In genomic region chr18:54466248-54467005, GRCh38 we compare ENCODE assay signal across 20 cellular contexts.
DNase-seq lines count a peak whose midpoint lies in the region; TF ChIP-seq lines count a peak whose summit lies in the region.
"Had no signal": no experiment of that assay in that cellular context is flagged by ENCODE, and none has a peak within 500 bp of the region (broad histone marks: within the 10 kb centered on the region; RNA-seq: fewer than 3 reads in every experiment).

No MANE protein-coding gene starts in this region.

- 86 to 87% methylated on average over 3 of the region's 3 CpGs for WGBS in tibial nerve, 2 donors
- WGBS in SK-N-SH (ENCODE audit: low lambda C conversion rate) = 35% methylated on average over 3 of the region's 3 CpGs

- H2AFZ ChIP-seq in Karpas-422 (ENCODE audit: low read length) (peak overlapping the region; percentile 6), SK-N-SH (ENCODE audit: low read depth) (no peak overlapping the region)
- H2AFZ ChIP-seq: PC-9 had no signal

- CTCF ChIA-PET in GM10248 (lab: Yijun Ruan, JAX) (interaction anchor here (0.9 kb wide), 1 partner anchor 22 kb away, joined by 3 read pairs; no protein-coding TSS in a partner anchor), SK-N-SH (lab: Yijun Ruan, JAX) (no interaction called here)

- no peak for TF ChIP-seq RAD21 in SK-N-SH (IDR thresholded peaks at IDR 0.05; ENCODE audit: low read length)

- H3K9ac ChIP-seq in Karpas-422 (ENCODE audit: low read length) = no peak overlapping the region
- H3K9ac ChIP-seq in SK-N-SH = no peak overlapping the region
- H3K9ac ChIP-seq: BLaER1 treated with 17β-estradiol and CSF1 and Interleukin-3, amounts not matched to agents 10 nM and 100 nM had no signal

- H4K20me1 ChIP-seq in Karpas-422 (ENCODE audit: insufficient read depth, low read depth, low read length) (no peaks in the 10 kb centered on the region), SK-N-SH (ENCODE audit: insufficient read depth) (no peaks in the 10 kb centered on the region)
- H4K20me1 ChIP-seq: BLaER1 treated with 17β-estradiol and CSF1 and Interleukin-3, amounts not matched to agents 10 nM and 100 nM had no signal

- peak overlapping the region; percentile 2 for H3K4me2 ChIP-seq in Karpas-422 (ENCODE audit: low read depth, low read length, poor library complexity, severe bottlenecking)
- no peak overlapping the region for H3K4me2 ChIP-seq in SK-N-SH
- H3K4me2 ChIP-seq: BLaER1 treated with 17β-estradiol and CSF1 and Interleukin-3, amounts not matched to agents 10 nM and 100 nM; PC-9 had no signal

- no peak for TF ChIP-seq POLR2A in erythroblast (IDR thresholded peaks at IDR 0.05; ENCODE audit: low read length)
- no peak for TF ChIP-seq POLR2A in tibial nerve (IDR thresholded peaks at IDR 0.05)

- POLR2A ChIA-PET in GM10248 (lab: Yijun Ruan, JAX) (no interaction called here), SK-N-SH (lab: Yijun Ruan, JAX) (no interaction called here)

- TF ChIP-seq CTCF in GM10248 (IDR thresholded peaks at IDR 0.05; ENCODE audit: control extremely low read depth, extremely low read depth, low read depth, missing control alignments) (no peak), GM20000 (IDR thresholded peaks at IDR 0.05; ENCODE audit: extremely low read depth, missing control alignments) (no peak), epithelial cell of esophagus (IDR thresholded peaks at IDR 0.05; ENCODE audit: insufficient read depth, low read depth, low read length, missing control alignments) (no peak), tibial nerve (IDR thresholded peaks at IDR 0.05) (no peak), SK-N-SH (IDR thresholded peaks at IDR 0.05) (no peak)

- H3K36me3 ChIP-seq in Karpas-422 (ENCODE audit: insufficient read depth, low read length) (no peaks in the 10 kb centered on the region), tibial nerve (no peaks in the 10 kb centered on the region), SK-N-SH (replicated peaks in 1 of 2; ENCODE audit: control insufficient read depth in 1 of 2, insufficient read depth in 2 of 2, low read length in 1 of 2) (no peaks in the 10 kb centered on the region)

- H3F3A ChIP-seq in SK-N-SH (replicated peaks; ENCODE audit: insufficient read depth) = no peaks in the 10 kb centered on the region

- no peaks in the 10 kb centered on the region; the same call in 1 of the 2 replicates for H3K9me3 ChIP-seq in Karpas-422 (ENCODE audit: low read length)
- H3K9me3 ChIP-seq in tibial nerve = peaks cover 0 to 8% (median 0%) of the 10 kb centered on the region in 4 donors
- no peaks in the 10 kb centered on the region for H3K9me3 ChIP-seq in SK-N-SH

- no peaks in the 10 kb centered on the region for H3K9me2 ChIP-seq in Karpas-422 (replicated peaks; ENCODE audit: insufficient read depth, low read length)
- H3K9me2 ChIP-seq in SK-N-SH = no peaks in the 10 kb centered on the region

- no peaks in the 10 kb centered on the region for H3K79me2 ChIP-seq in Karpas-422 (ENCODE audit: low read length)
- no peaks in the 10 kb centered on the region for H3K79me2 ChIP-seq in SK-N-SH (ENCODE audit: insufficient read depth)

- DNase-seq in GM10248 (ENCODE audit: extremely low spot score) = peak; percentile 10
- DNase-seq in GM20000 (ENCODE audit: low spot score) = peak; percentile 11
- no peak for DNase-seq in Karpas-422
- peak; percentile 75 for DNase-seq in epithelial cell of esophagus (ENCODE audit: low read depth)
- DNase-seq in erythroblast (lab: John Stamatoyannopoulos, UW) = no peak
- DNase-seq in NCI-H510A treated with DMSO at 0.1 percent for 48 hours (lab: John Stamatoyannopoulos, UW) = no peak
- no peak for DNase-seq in tibial nerve (ENCODE audit: low spot score in 2 of 2)
- no peak for DNase-seq in SK-N-SH
- DNase-seq: 8988T; CD4-positive, alpha-beta memory T cell; KG1; MV-4-11; NCI-H1694; NCI-H2081 treated with DMSO at 0.1 percent for 48 hours; PC-9; RPMI8226; SHP77 treated with DMSO at 0.1 percent for 48 hours had no signal

- H3K27me3 ChIP-seq in Karpas-422 (ENCODE audit: low read length) (no peaks in the 10 kb centered on the region), tibial nerve (no peaks in the 10 kb centered on the region), SK-N-SH (ENCODE audit: insufficient read depth) (no peaks in the 10 kb centered on the region)
- H3K27me3 ChIP-seq: BLaER1 treated with 17β-estradiol and CSF1 and Interleukin-3, amounts not matched to agents 10 nM and 100 nM had no signal

- no peak overlapping the region for H3K27ac ChIP-seq in Karpas-422 (ENCODE audit: low read length)
- no peak overlapping the region for H3K27ac ChIP-seq in tibial nerve
- H3K27ac ChIP-seq in SK-N-SH (ENCODE audit: low read depth in 2 of 2, low read length in 1 of 2) = no peak overlapping the region
- H3K27ac ChIP-seq: BLaER1 treated with 17β-estradiol and CSF1 and Interleukin-3, amounts not matched to agents 10 nM and 100 nM; HL-60; PC-9; SK-N-MC had no signal

- no peak for TF ChIP-seq EP300 in tibial nerve (IDR thresholded peaks at IDR 0.05)
- no peak for TF ChIP-seq EP300 in SK-N-SH (IDR thresholded peaks at IDR 0.05; ENCODE audit: borderline replicate concordance in 1 of 2, low read depth in 1 of 2, low read length in 1 of 2)

- H3K4me1 ChIP-seq in Karpas-422 (ENCODE audit: low read length) (peaks cover 5% of the 10 kb centered on the region; the same call in 1 of the 2 replicates), tibial nerve (no peaks in the 10 kb centered on the region), SK-N-SH (ENCODE audit: control insufficient read depth in 1 of 2, insufficient read depth in 2 of 2, low read depth in 1 of 2, low read length in 1 of 2) (no peaks in the 10 kb centered on the region)

- H3K4me3 ChIP-seq in Karpas-422 (ENCODE audit: low read length) (no peak overlapping the region), epithelial cell of esophagus (ENCODE audit: low read length) (no peak overlapping the region), tibial nerve (no peak overlapping the region), SK-N-SH (ENCODE audit: low read depth in 2 of 2, low read length in 1 of 2) (no peak overlapping the region)
- H3K4me3 ChIP-seq: BLaER1 treated with 17β-estradiol and CSF1 and Interleukin-3, amounts not matched to agents 10 nM and 100 nM; PC-9; SK-N-MC had no signal

TF ChIP-seq in SK-N-SH, 30 proteins besides CTCF, POLR2A, EP300 and RAD21:
- TF ChIP-seq POLR2AphosphoS5 (IDR thresholded peaks at IDR 0.05; ENCODE audit: low read depth, low read length) (no peak), ELF1 (IDR thresholded peaks at IDR 0.05) (no peak), NFIC (IDR thresholded peaks at IDR 0.05; ENCODE audit: borderline replicate concordance) (no peak), MAX (IDR thresholded peaks at IDR 0.05; ENCODE audit: low read depth) (no peak), USF1 (IDR thresholded peaks at IDR 0.05; ENCODE audit: borderline replicate concordance, low read depth) (no peak), TEAD4 (IDR thresholded peaks at IDR 0.05; ENCODE audit: borderline replicate concordance, insufficient read depth) (no peak), USF2 (IDR thresholded peaks at IDR 0.05; ENCODE audit: borderline replicate concordance, low read depth, low read length) (no peak), FOSL2 (IDR thresholded peaks at IDR 0.05; ENCODE audit: borderline replicate concordance, low read depth) (no peak), FOXJ3 (CRISPR knock-in tag; IDR thresholded peaks at IDR 0.05) (no peak), ZBTB33 (IDR thresholded peaks at IDR 0.05; ENCODE audit: borderline replicate concordance, low read depth) (no peak), SIN3A (IDR thresholded peaks at IDR 0.05; ENCODE audit: borderline replicate concordance, low read depth, low read length) (no peak)

Comparison
In these comparisons a context has a peak if more than half of its experiments do, and no peak if none do; other contexts are left out.
1. DNase-seq: peak in GM10248 (single experiment), GM20000 (single experiment) and epithelial cell of esophagus (single experiment); none in Karpas-422 (single experiment), erythroblast (0 of 2), NCI-H510A treated with DMSO at 0.1 percent for 48 hours (single experiment), tibial nerve (0 of 2) and SK-N-SH (single experiment).